In genomic region chr12:30169839-30170591, GRCh38 we compare ENCODE assay signal across 22 cellular contexts.
DNase-seq lines count a peak whose midpoint lies in the region; ATAC-seq and TF ChIP-seq lines count a peak whose summit lies in the region.
"Had no signal": no experiment of that assay in that cellular context is flagged by ENCODE, and none has a peak within 500 bp of the region (broad histone marks: within the 10 kb centered on the region; RNA-seq: fewer than 3 reads in every experiment).

No MANE protein-coding gene starts in this region.

- no peaks in the 10 kb centered on the region for H3K9me3 ChIP-seq in iPS-18a (ENCODE audit: control insufficient read depth, low read depth, low read length)
- H3K9me3 ChIP-seq: body of pancreas had no signal

- DNase-seq in DMS 273 (lab: John Stamatoyannopoulos, UW; ENCODE audit: unreplicated experiment) (peak; percentile 30), DMS 273 treated with DMSO at 0.1 percent for 48 hours (lab: John Stamatoyannopoulos, UW) (no peak), astrocyte of the hippocampus (ENCODE audit: low read depth, low spot score) (peak; percentile 21), sciatic nerve (ENCODE audit: low spot score) (no peak), RWPE1 (ENCODE audit: low spot score) (no peak), mucosa of gallbladder (ENCODE audit: low spot score) (no peak)
- DNase-seq in stimulated activated naive CD8-positive, alpha-beta T cell treated with anti-CD3 and anti-CD28 coated beads, Interleukin-15, Interleukin-2, amounts not matched to agents 100 U/mL and 50 U/mL, for 24 hours, result no peak
- DNase-seq: activated CD4-positive, alpha-beta T cell treated with anti-CD3 and anti-CD28 coated beads, Interleukin-2, amount 10 ng/mL, durations not matched to agents 24 days and 14 days; activated CD8-positive, alpha-beta memory T cell treated with anti-CD3 and anti-CD28 coated beads, Interleukin-2, amount 10 ng/mL, durations not matched to agents 7 days and 5 days; activated naive CD8-positive, alpha-beta T cell treated with anti-CD3 and anti-CD28 coated beads for 36 hours; body of pancreas; COR-L47; KG1; NCI-H1694; NCI-H82; nephron progenitor cell; SHP77 treated with DMSO at 0.1 percent for 48 hours; stimulated activated CD4-positive, alpha-beta T cell treated with anti-CD3 and anti-CD28 coated beads, Interleukin-2, amount 100 ng/mL, for 48 hours; stimulated activated naive CD8-positive, alpha-beta T cell treated with anti-CD3 and anti-CD28 coated beads, Interleukin-15, amount 100 ng/mL, for 72 hours had no signal

- no peaks in the 10 kb centered on the region for H3K36me3 ChIP-seq in iPS-18a (ENCODE audit: control insufficient read depth, low read depth, low read length)

- peak; percentile 39 for ATAC-seq in sciatic nerve
- ATAC-seq in stimulated activated naive CD8-positive, alpha-beta T cell treated with anti-CD3 and anti-CD28 coated beads, Interleukin-15, Interleukin-2, amounts not matched to agents 100 U/mL and 50 U/mL, for 24 hours, result no peak
- ATAC-seq: activated CD8-positive, alpha-beta memory T cell treated with anti-CD3 and anti-CD28 coated beads, Interleukin-2, amount 10 ng/mL, durations not matched to agents 7 days and 5 days; body of pancreas; stimulated activated naive CD8-positive, alpha-beta T cell treated with anti-CD3 and anti-CD28 coated beads, Interleukin-15, amount 100 ng/mL, for 72 hours had no signal

- no peak overlapping the region for H3K9ac ChIP-seq in iPS-18a (ENCODE audit: low read length)

- H3K4me3 ChIP-seq in iPS-18a (ENCODE audit: low read length), result peak overlapping the region; percentile 61
- H3K4me3 ChIP-seq: body of pancreas, skin epidermis had no signal

- no peak overlapping the region for H3K27ac ChIP-seq in iPS-18a (ENCODE audit: low read length)
- no peak overlapping the region for H3K27ac ChIP-seq in RWPE1
- H3K27ac ChIP-seq: 22Rv1, body of pancreas, skin epidermis had no signal

- intact Hi-C loops in sciatic nerve (cut with DNase I), result no loop called here

- CTCF ChIA-PET in RWPE1 (lab: Yijun Ruan, JAX), result interaction anchor here (0.5 kb wide), 1 partner anchor 261 kb away, joined by 3 read pairs; no protein-coding TSS in a partner anchor

- POLR2A ChIA-PET in RWPE1 (lab: Yijun Ruan, JAX; ENCODE audit: low non-redundant PET), result no interaction called here

- peaks cover 44% of the 10 kb centered on the region for H3K27me3 ChIP-seq in iPS-18a (ENCODE audit: control insufficient read depth, insufficient read depth, low read length)
- H3K27me3 ChIP-seq: body of pancreas had no signal

- no peak for TF ChIP-seq CTCF in RWPE1 (conservative IDR thresholded peaks at IDR 0.05; ENCODE audit: low read depth)

- no peaks in the 10 kb centered on the region for H3K4me1 ChIP-seq in iPS-18a (ENCODE audit: control insufficient read depth, low read depth, low read length)
- H3K4me1 ChIP-seq: body of pancreas had no signal

Comparison
In these comparisons a context has a peak if more than half of its experiments do, and no peak if none do; other contexts are left out.
1. DNase-seq: peak in DMS 273 (single experiment) and astrocyte of the hippocampus (single experiment); none in DMS 273 treated with DMSO at 0.1 percent for 48 hours (single experiment), sciatic nerve (single experiment), RWPE1 (single experiment), mucosa of gallbladder (single experiment) and stimulated activated naive CD8-positive, alpha-beta T cell treated with anti-CD3 and anti-CD28 coated beads, Interleukin-15, Interleukin-2, amounts not matched to agents 100 U/mL and 50 U/mL, for 24 hours (single experiment).